In the genomic region with DNA sequence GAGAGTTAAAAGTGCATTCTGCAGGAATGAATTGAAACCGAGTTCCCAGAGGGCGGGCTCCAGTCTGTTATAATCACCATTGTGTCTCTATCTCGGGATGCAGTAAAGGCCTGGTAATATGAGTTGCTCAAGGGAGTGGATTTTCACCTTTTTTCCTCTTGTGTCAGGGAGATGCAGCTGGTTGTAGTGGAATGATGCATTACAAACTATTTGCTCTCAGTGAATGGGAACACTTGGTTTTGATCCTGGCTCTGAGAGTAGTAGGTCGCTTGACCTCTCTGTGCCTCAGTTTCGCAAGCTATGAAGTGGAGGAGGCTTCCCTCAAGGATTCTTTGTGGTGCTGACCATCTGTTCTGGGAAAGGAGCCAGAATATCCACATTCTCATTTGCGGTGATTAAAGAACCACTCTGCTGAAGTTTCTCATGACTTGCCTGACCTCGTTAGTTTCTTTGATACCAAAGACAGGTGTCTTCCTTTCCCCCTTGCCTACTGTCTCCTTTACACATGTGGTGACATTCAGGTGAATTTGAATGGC, we compare ENCODE assay signal across 12 cellular contexts.
DNase-seq lines count a peak whose midpoint lies in the region; ATAC-seq, FAIRE-seq and TF ChIP-seq lines count a peak whose summit lies in the region.
"Had no signal": no experiment of that assay in that cellular context is flagged by ENCODE, and none has a peak within 500 bp of the region (broad histone marks: within the 10 kb centered on the region; RNA-seq: fewer than 3 reads in every experiment).

No MANE protein-coding gene starts in this region.

- H3K4me3 ChIP-seq in left ventricle myocardium inferior (no peak overlapping the region), right atrium auricular region (no peak overlapping the region)
- H3K4me3 ChIP-seq: thyroid gland had no signal

- H3K4me1 ChIP-seq in left ventricle myocardium inferior (peaks cover 74% of the 10 kb centered on the region), right atrium auricular region (peaks cover 0 to 39% of the 10 kb centered on the region in 2 donors)

- H3K27ac ChIP-seq in left ventricle myocardium inferior (replicated peaks), result peak overlapping the region; percentile 44
- H3K27ac ChIP-seq in right atrium auricular region, result no peak overlapping the region
- H3K27ac ChIP-seq in VCaP, result peak overlapping the region; percentile 84

- peaks cover 15% of the 10 kb centered on the region for H3K4me1 Mint-ChIP-seq in activated CD8-positive, alpha-beta memory T cell treated with anti-CD3 and anti-CD28 coated beads, Interleukin-2, amount 10 ng/mL, durations not matched to agents 7 days and 5 days

- no peaks in the 10 kb centered on the region for H3K9me3 ChIP-seq in left ventricle myocardium inferior (replicated peaks)
- H3K9me3 ChIP-seq in right atrium auricular region, result no peaks in the 10 kb centered on the region
- H3K9me3 ChIP-seq: thyroid gland had no signal

- no peak overlapping the region for H3K4me3 Mint-ChIP-seq in activated CD8-positive, alpha-beta memory T cell treated with anti-CD3 and anti-CD28 coated beads, Interleukin-2, amount 10 ng/mL, durations not matched to agents 7 days and 5 days

- ATAC-seq in activated CD8-positive, alpha-beta memory T cell treated with anti-CD3 and anti-CD28 coated beads, Interleukin-2, amount 10 ng/mL, durations not matched to agents 7 days and 5 days, result no peak
- ATAC-seq in GM21576 (IDR thresholded peaks at IDR 0.05; ENCODE audit: unreplicated experiment), result no peak

- H3K9me3 Mint-ChIP-seq in activated CD8-positive, alpha-beta memory T cell treated with anti-CD3 and anti-CD28 coated beads, Interleukin-2, amount 10 ng/mL, durations not matched to agents 7 days and 5 days (ENCODE audit: low read depth), result no peaks in the 10 kb centered on the region

- intact Hi-C loops in left ventricle myocardium inferior (cut with micrococcal nuclease), result no loop called here

- no peaks in the 10 kb centered on the region for H3K27me3 Mint-ChIP-seq in activated CD8-positive, alpha-beta memory T cell treated with anti-CD3 and anti-CD28 coated beads, Interleukin-2, amount 10 ng/mL, durations not matched to agents 7 days and 5 days

- FAIRE-seq in urothelium cell line (lab: Jason Lieb, UNC), result no peak

- TF ChIP-seq CTCF in left ventricle myocardium inferior (IDR thresholded peaks at IDR 0.05; ENCODE audit: borderline replicate concordance), result no peak
- no peak for TF ChIP-seq CTCF in right atrium auricular region (IDR thresholded peaks at IDR 0.05)
- no peak for TF ChIP-seq CTCF in VCaP (conservative IDR thresholded peaks at IDR 0.05)

- DNase-seq in left ventricle myocardium inferior (no peak), right atrium auricular region (ENCODE audit: low spot score) (no peak), iris pigment epithelial cell (ENCODE audit: low read depth) (peak; percentile 93), urothelium cell line (ENCODE audit: low spot score) (peak; percentile 38), COLO668 (lab: John Stamatoyannopoulos, UW; ENCODE audit: unreplicated experiment) (no peak)
- DNase-seq in activated CD8-positive, alpha-beta memory T cell treated with anti-CD3 and anti-CD28 coated beads, Interleukin-2, amount 10 ng/mL, durations not matched to agents 7 days and 5 days, result no peak
- DNase-seq: activated T-cell treated with anti-CD3 and anti-CD28 coated beads, Interleukin-2, amount 50 U/mL, for 48 hours; COR-L47; SHP77 treated with DMSO at 0.1 percent for 48 hours had no signal

- H3K27me3 ChIP-seq in left ventricle myocardium inferior (ENCODE audit: low read depth) (no peaks in the 10 kb centered on the region), right atrium auricular region (no peaks in the 10 kb centered on the region)
- H3K27me3 ChIP-seq: thyroid gland had no signal

- H3K27ac Mint-ChIP-seq in activated CD8-positive, alpha-beta memory T cell treated with anti-CD3 and anti-CD28 coated beads, Interleukin-2, amount 10 ng/mL, durations not matched to agents 7 days and 5 days, result no peak overlapping the region

- CTCF ChIA-PET in activated CD8-positive, alpha-beta memory T cell treated with anti-CD3 and anti-CD28 coated beads, Interleukin-2, amount 10 ng/mL, durations not matched to agents 7 days and 5 days (lab: Charles Lee), result interaction anchor here (0.6 kb wide), 1 partner anchor 190 kb away, joined by 5 read pairs; no protein-coding TSS in a partner anchor

- H3K36me3 Mint-ChIP-seq in activated CD8-positive, alpha-beta memory T cell treated with anti-CD3 and anti-CD28 coated beads, Interleukin-2, amount 10 ng/mL, durations not matched to agents 7 days and 5 days, result no peaks in the 10 kb centered on the region

- no peaks in the 10 kb centered on the region for H3K36me3 ChIP-seq in left ventricle myocardium inferior
- no peaks in the 10 kb centered on the region for H3K36me3 ChIP-seq in right atrium auricular region
- H3K36me3 ChIP-seq: thyroid gland had no signal

Comparison
In these comparisons a context has a peak if more than half of its experiments do, and no peak if none do; other contexts are left out.
1. H3K27ac ChIP-seq: peak in left ventricle myocardium inferior (single experiment) and VCaP (single experiment); none in right atrium auricular region (0 of 2).
2. DNase-seq: peak in iris pigment epithelial cell (single experiment) and urothelium cell line (single experiment); none in left ventricle myocardium inferior (single experiment), right atrium auricular region (single experiment), COLO668 (single experiment) and activated CD8-positive, alpha-beta memory T cell treated with anti-CD3 and anti-CD28 coated beads, Interleukin-2, amount 10 ng/mL, durations not matched to agents 7 days and 5 days (single experiment).